Comparison of ENCODE assay signal across 11 cellular contexts in the genomic region with DNA sequence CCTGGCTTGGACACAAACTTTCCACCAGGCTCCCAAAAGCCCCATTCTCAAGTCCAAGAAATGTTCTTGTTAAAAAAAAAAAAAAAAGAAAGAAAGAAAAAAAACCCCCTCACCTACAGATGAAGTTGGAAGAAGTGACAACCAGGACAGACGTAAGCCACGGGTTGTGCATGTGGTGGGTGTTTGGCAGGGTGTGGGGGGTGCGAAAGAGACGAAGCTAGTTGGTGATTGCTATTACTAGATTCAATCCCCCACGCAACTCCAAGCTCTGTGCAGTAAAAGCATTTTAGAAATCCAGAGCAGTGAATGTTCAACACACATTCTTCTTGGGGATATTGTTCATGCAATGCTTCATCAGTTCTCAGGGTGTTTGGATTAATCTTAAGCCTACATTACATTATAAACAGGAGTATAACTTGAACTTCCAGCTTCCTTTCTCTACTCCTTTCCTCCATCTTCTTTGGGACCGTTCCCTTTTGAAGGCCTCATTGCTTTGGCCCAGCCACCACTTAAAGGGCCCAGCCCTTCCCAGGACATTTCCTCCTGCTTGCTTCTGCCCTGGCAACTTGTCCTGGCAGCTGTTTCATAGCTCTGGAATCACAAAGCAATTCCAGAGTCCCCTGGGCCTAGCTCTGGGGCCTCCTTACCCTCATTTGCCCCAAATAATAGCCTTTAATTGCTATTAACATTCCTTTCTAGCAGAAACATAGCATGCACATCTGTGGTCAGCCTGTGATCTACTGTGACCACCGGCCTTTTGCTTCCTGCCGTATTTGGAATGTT. TPM values are rescaled to one million over a fixed set of nuclear protein-coding genes. Genes with fewer than 3 reads are reported as not detected.
DNase-seq lines count a peak whose midpoint lies in the region; ATAC-seq and TF ChIP-seq lines count a peak whose summit lies in the region.
"Had no signal": no experiment of that assay in that cellular context is flagged by ENCODE, and none has a peak within 500 bp of the region (broad histone marks: within the 10 kb centered on the region; RNA-seq: fewer than 3 reads in every experiment).

No MANE protein-coding gene starts in this region.

- H3K27me3 ChIP-seq in brain microvascular endothelial cell (replicated peaks) (no peaks in the 10 kb centered on the region), left ventricle myocardium inferior (ENCODE audit: low read depth) (no peaks in the 10 kb centered on the region)

- peak overlapping the region; percentile 92 for H3K27ac ChIP-seq in brain microvascular endothelial cell
- H3K27ac ChIP-seq in left ventricle myocardium inferior (replicated peaks): peak overlapping the region; percentile 77

- POLR2A ChIA-PET in WTC11 (lab: Charles Lee): interaction anchor here (1.1 kb wide), 1 partner anchor 9 kb away, joined by 3 read pairs; no protein-coding TSS in a partner anchor

- peak; percentile 58 for DNase-seq in ELF-1 (ENCODE audit: low read depth, low spot score)
- peak; percentile 50 for DNase-seq in brain microvascular endothelial cell
- peak; percentile 49 for DNase-seq in left ventricle myocardium inferior
- peak; percentile 58 for DNase-seq in sciatic nerve (ENCODE audit: low spot score)
- no peak for DNase-seq in activated CD4-positive, CD25-positive, alpha-beta regulatory T cell (lab: John Stamatoyannopoulos, UW)
- DNase-seq in T-helper 1 cell: no peak
- no peak for DNase-seq in WTC11 (ENCODE audit: low spot score)
- no peak for DNase-seq in activated naive CD8-positive, alpha-beta T cell treated with anti-CD3 and anti-CD28 coated beads for 36 hours
- DNase-seq: Karpas-422, natural killer cell had no signal

- H3K4me3 ChIP-seq in brain microvascular endothelial cell (ENCODE audit: low read depth, low read length) (no peak overlapping the region), left ventricle myocardium inferior (no peak overlapping the region)

- no peaks in the 10 kb centered on the region for H3K9me3 ChIP-seq in left ventricle myocardium inferior (replicated peaks)

- no peak overlapping the region for H3K4me3 Mint-ChIP-seq in WTC11
- H3K4me3 Mint-ChIP-seq in activated naive CD8-positive, alpha-beta T cell treated with anti-CD3 and anti-CD28 coated beads for 36 hours: no peak overlapping the region
- H3K4me3 Mint-ChIP-seq: CD14-positive monocyte, natural killer cell had no signal

- TF ChIP-seq CTCF in brain microvascular endothelial cell (IDR thresholded peaks at IDR 0.05; ENCODE audit: low read depth, low read length, missing control alignments): no peak
- TF ChIP-seq CTCF in left ventricle myocardium inferior (IDR thresholded peaks at IDR 0.05; ENCODE audit: borderline replicate concordance): no peak
- TF ChIP-seq CTCF in WTC11 (IDR thresholded peaks at IDR 0.05): no peak

- CTCF ChIA-PET in WTC11 (lab: Charles Lee): interaction anchor here (1.0 to 1.6 kb wide), 4 partner anchors 17 to 244 kb away, joined by 3 to 8 read pairs (median 4); no protein-coding TSS in a partner anchor

- H3K4me1 Mint-ChIP-seq in WTC11: peaks cover 20% of the 10 kb centered on the region
- no peaks in the 10 kb centered on the region for H3K4me1 Mint-ChIP-seq in activated naive CD8-positive, alpha-beta T cell treated with anti-CD3 and anti-CD28 coated beads for 36 hours
- H3K4me1 Mint-ChIP-seq: natural killer cell had no signal

- H3K36me3 Mint-ChIP-seq in WTC11: no peaks in the 10 kb centered on the region
- H3K36me3 Mint-ChIP-seq in activated naive CD8-positive, alpha-beta T cell treated with anti-CD3 and anti-CD28 coated beads for 36 hours: no peaks in the 10 kb centered on the region
- H3K36me3 Mint-ChIP-seq: CD14-positive monocyte, natural killer cell had no signal

- in situ Hi-C loops in brain microvascular endothelial cell (cut with HindIII; ENCODE audit: low pct_ligation_motif_present, low sequenced_read_pairs): no loop called here

- ATAC-seq in sciatic nerve (peak; percentile 75), WTC11 (no peak)
- ATAC-seq: natural killer cell had no signal

- no peak overlapping the region for H3K27ac Mint-ChIP-seq in WTC11
- H3K27ac Mint-ChIP-seq in activated naive CD8-positive, alpha-beta T cell treated with anti-CD3 and anti-CD28 coated beads for 36 hours: no peak overlapping the region
- H3K27ac Mint-ChIP-seq: natural killer cell had no signal

- no peaks in the 10 kb centered on the region for H3K36me3 ChIP-seq in brain microvascular endothelial cell (replicated peaks)
- H3K36me3 ChIP-seq in left ventricle myocardium inferior: no peaks in the 10 kb centered on the region

- H3K27me3 Mint-ChIP-seq in WTC11 (ENCODE audit: low read depth): peaks cover 3% of the 10 kb centered on the region; the same call in 1 of the 2 replicates
- peaks cover 18% of the 10 kb centered on the region for H3K27me3 Mint-ChIP-seq in activated naive CD8-positive, alpha-beta T cell treated with anti-CD3 and anti-CD28 coated beads for 36 hours

- no peaks in the 10 kb centered on the region for H3K9me3 Mint-ChIP-seq in WTC11
- H3K9me3 Mint-ChIP-seq in activated naive CD8-positive, alpha-beta T cell treated with anti-CD3 and anti-CD28 coated beads for 36 hours: no peaks in the 10 kb centered on the region
- H3K9me3 Mint-ChIP-seq: CD14-positive monocyte, natural killer cell had no signal

- intact Hi-C loops in left ventricle myocardium inferior (cut with micrococcal nuclease) (no loop called here), sciatic nerve (cut with DNase I) (no loop called here)

- peaks cover 86% of the 10 kb centered on the region for H3K4me1 ChIP-seq in left ventricle myocardium inferior

TF ChIP-seq in WTC11, 78 proteins besides CTCF, POLR2A, EP300 and RAD21:
- TF ChIP-seq ZNF416 (CRISPR knock-in tag; IDR thresholded peaks at IDR 0.05): no peak
- no peak for TF ChIP-seq FOXK1 (CRISPR knock-in tag; IDR thresholded peaks at IDR 0.05)
- TF ChIP-seq, protein P1, sequence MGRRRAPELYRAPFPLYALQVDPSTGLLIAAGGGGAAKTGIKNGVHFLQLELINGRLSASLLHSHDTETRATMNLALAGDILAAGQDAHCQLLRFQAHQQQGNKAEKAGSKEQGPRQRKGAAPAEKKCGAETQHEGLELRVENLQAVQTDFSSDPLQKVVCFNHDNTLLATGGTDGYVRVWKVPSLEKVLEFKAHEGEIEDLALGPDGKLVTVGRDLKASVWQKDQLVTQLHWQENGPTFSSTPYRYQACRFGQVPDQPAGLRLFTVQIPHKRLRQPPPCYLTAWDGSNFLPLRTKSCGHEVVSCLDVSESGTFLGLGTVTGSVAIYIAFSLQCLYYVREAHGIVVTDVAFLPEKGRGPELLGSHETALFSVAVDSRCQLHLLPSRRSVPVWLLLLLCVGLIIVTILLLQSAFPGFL (CRISPR knock-in tag; IDR thresholded peaks at IDR 0.05; ENCODE audit: borderline replicate concordance): no peak

RNA-seq across cellular contexts. Expression of gene PHC2, which starts 41.7 kb away (rescaled TPM):
- 105 TPM for total RNA-seq in left ventricle myocardium inferior
- 109 TPM for total RNA-seq in sciatic nerve
- 7.0 to 7.6 TPM (median 7.4 TPM) in 3 replicates for total RNA-seq in WTC11 (2021)
- total RNA-seq in activated naive CD8-positive, alpha-beta T cell treated with anti-CD3 and anti-CD28 coated beads for 36 hours: 10 to 100 TPM; 26.9 to 28.7 TPM

Comparison
In these comparisons a context has a peak if more than half of its experiments do, and no peak if none do; other contexts are left out.
1. DNase-seq: peak in ELF-1 (single experiment), brain microvascular endothelial cell (single experiment), left ventricle myocardium inferior (single experiment) and sciatic nerve (single experiment); none in activated CD4-positive, CD25-positive, alpha-beta regulatory T cell (0 of 4), T-helper 1 cell (0 of 5), WTC11 (single experiment) and activated naive CD8-positive, alpha-beta T cell treated with anti-CD3 and anti-CD28 coated beads for 36 hours (single experiment).